ENCODE assay signal across 9 cellular contexts in genomic region chrX:33014949-33015348, GRCh38.
"Had no signal": no experiment of that assay in that cellular context is flagged by ENCODE, and none has a peak within 500 bp of the region (broad histone marks: within the 10 kb centered on the region; RNA-seq: fewer than 3 reads in every experiment).

No MANE protein-coding gene starts in this region.

- ATAC-seq: GM23338, HCT116 had no signal

- H3K27ac ChIP-seq: GM23248 had no signal

- H3K4me1 Mint-ChIP-seq: GM23338 had no signal

- H3K9ac ChIP-seq: GM23248 had no signal

- H3K4me1 ChIP-seq: HAP-1 had no signal

- H3K9me3 Mint-ChIP-seq: GM23338 had no signal

- H3K4me3 ChIP-seq: GM23248, GM23338, HAP-1 had no signal

- H2AFZ ChIP-seq: GM23248 had no signal

- H3K9me3 ChIP-seq: HAP-1 had no signal

- H3K4me3 Mint-ChIP-seq: GM23338, H9, HFFc6 had no signal

- H3K36me3 ChIP-seq: HAP-1 had no signal

- H3K4me2 ChIP-seq: GM23338 had no signal

- DNase-seq: GM23248, GOT3, H7, H9, HCEC 1CT, HFFc6 had no signal

- H3K27ac Mint-ChIP-seq: GM23338, H9, HFFc6 had no signal
